In genomic region chr7:51317582-51317910, GRCh38 we compare ENCODE assay signal across 12 cellular contexts. TPM values are rescaled to one million over a fixed set of nuclear protein-coding genes. Genes with fewer than 3 reads are reported as not detected.
DNase-seq lines count a peak whose midpoint lies in the region; ATAC-seq, FAIRE-seq and TF ChIP-seq lines count a peak whose summit lies in the region.
"Had no signal": no experiment of that assay in that cellular context is flagged by ENCODE, and none has a peak within 500 bp of the region (broad histone marks: within the 10 kb centered on the region; RNA-seq: fewer than 3 reads in every experiment).

No MANE protein-coding gene starts in this region.

- H3K27me3 ChIP-seq in body of pancreas = no peaks in the 10 kb centered on the region
- H3K27me3 ChIP-seq in right lobe of liver = no peaks in the 10 kb centered on the region
- H3K27me3 ChIP-seq in stomach = peaks cover 0 to 25% (median 13%) of the 10 kb centered on the region in 3 donors

- TF ChIP-seq POLR2A in body of pancreas (IDR thresholded peaks at IDR 0.05) (no peak), right lobe of liver (IDR thresholded peaks at IDR 0.05) (no peak), stomach (IDR thresholded peaks at IDR 0.05) (no peak)

- FAIRE-seq in urothelium cell line (lab: Jason Lieb, UNC) = no peak

- H3K9me3 ChIP-seq in body of pancreas (no peaks in the 10 kb centered on the region), right lobe of liver (no peaks in the 10 kb centered on the region), stomach (no peaks in the 10 kb centered on the region)

- intact Hi-C loops in body of pancreas (cut with DNase I) = loop anchor here (10.0 kb wide), 1 partner anchor 47 kb away; no protein-coding TSS in a partner anchor
- intact Hi-C loops in right lobe of liver (cut with DNase I) = no loop called here
- intact Hi-C loops in stomach (cut with DNase I; ENCODE audit: low total_unique reads) = no loop called here

- no peak for TF ChIP-seq EP300 in stomach (IDR thresholded peaks at IDR 0.05)

- H3K4me3 Mint-ChIP-seq in activated T-cell treated with anti-CD3 and anti-CD28 coated beads, Interleukin-2, amount 50 U/mL, for 72 hours = peak overlapping the region; percentile 27 to 60

- H3K4me3 ChIP-seq in body of pancreas (peak overlapping the region in 1 of 2 donors; percentile 45), right lobe of liver (peak overlapping the region; percentile 56 to 86 (median 65)), stomach (peak overlapping the region; percentile 58 to 72 (median 64))

- WGBS in body of pancreas, 2 donors = 47 to 54% methylated on average over 7 to 8 of the region's 8 CpGs
- 22% methylated on average over 5 of the region's 8 CpGs for WGBS in right lobe of liver (ENCODE audit: insufficient coverage, low coverage, low lambda C conversion rate, missing lambda C conversion rate)
- WGBS in stomach, 5 donors = 38 to 66% (median 43%) methylated on average over 2 to 8 of the region's 8 CpGs

- H3K27ac ChIP-seq in body of pancreas = peak overlapping the region; percentile 76 to 96 (median 93)
- peak overlapping the region; percentile 58 to 82 (median 70) for H3K27ac ChIP-seq in right lobe of liver
- peak overlapping the region; percentile 86 to 94 (median 91) for H3K27ac ChIP-seq in stomach

- peaks cover 5% of the 10 kb centered on the region for H3K4me1 Mint-ChIP-seq in activated T-cell treated with anti-CD3 and anti-CD28 coated beads, Interleukin-2, amount 50 U/mL, for 72 hours (ENCODE audit: low read depth)

- H3K27ac Mint-ChIP-seq in activated T-cell treated with anti-CD3 and anti-CD28 coated beads, Interleukin-2, amount 50 U/mL, for 72 hours = no peak overlapping the region

- peaks cover 42% of the 10 kb centered on the region for H3K27me3 Mint-ChIP-seq in activated T-cell treated with anti-CD3 and anti-CD28 coated beads, Interleukin-2, amount 50 U/mL, for 72 hours (ENCODE audit: low read depth)

- no peaks in the 10 kb centered on the region for H3K9me3 Mint-ChIP-seq in activated T-cell treated with anti-CD3 and anti-CD28 coated beads, Interleukin-2, amount 50 U/mL, for 72 hours

- no peak for TF ChIP-seq CTCF in body of pancreas (IDR thresholded peaks at IDR 0.05)
- TF ChIP-seq CTCF in right lobe of liver (IDR thresholded peaks at IDR 0.05) = no peak
- no peak for TF ChIP-seq CTCF in stomach (IDR thresholded peaks at IDR 0.05)

- peaks cover 44% of the 10 kb centered on the region for H3K4me1 ChIP-seq in body of pancreas
- peaks cover 0 to 55% (median 17%) of the 10 kb centered on the region in 4 donors for H3K4me1 ChIP-seq in right lobe of liver
- H3K4me1 ChIP-seq in stomach = peaks cover 6 to 60% (median 31%) of the 10 kb centered on the region in 4 donors

- ATAC-seq in activated T-cell treated with anti-CD3 and anti-CD28 coated beads, Interleukin-2, amount 50 U/mL, for 72 hours (replicated peaks in 1 of 2) = no peak
- ATAC-seq in body of pancreas (no peak), right lobe of liver (no peak), GM21447 (IDR thresholded peaks at IDR 0.05; ENCODE audit: unreplicated experiment) (no peak)

- peaks cover 0 to 2% of the 10 kb centered on the region in 2 donors for H3K36me3 Mint-ChIP-seq in activated T-cell treated with anti-CD3 and anti-CD28 coated beads, Interleukin-2, amount 50 U/mL, for 72 hours (ENCODE audit: insufficient read depth in 2 of 2)

- H3K36me3 ChIP-seq in body of pancreas (replicated peaks in 1 of 2; ENCODE audit: insufficient read depth in 1 of 2, low read depth in 2 of 2) (no peaks in the 10 kb centered on the region), right lobe of liver (no peaks in the 10 kb centered on the region), stomach (no peaks in the 10 kb centered on the region)

- DNase-seq in activated T-cell treated with anti-CD3 and anti-CD28 coated beads, Interleukin-2, amount 50 U/mL, for 72 hours = no peak
- no peak for DNase-seq in activated T-cell treated with anti-CD3 and anti-CD28 coated beads, Interleukin-2, amount 50 U/mL, for 48 hours
- DNase-seq in body of pancreas (no peak), right lobe of liver (no peak), stomach (no peak), NCI-H1436 treated with DMSO at 0.1 percent for 48 hours (lab: John Stamatoyannopoulos, UW) (no peak), urothelium cell line (ENCODE audit: low spot score) (no peak)
- DNase-seq: DND-41, NCI-H2081 had no signal

RNA-seq across cellular contexts. Expression of gene COBL, which starts 0.9 kb away (rescaled TPM):
- total RNA-seq in activated T-cell treated with anti-CD3 and anti-CD28 coated beads, Interleukin-2, amount 50 U/mL, for 72 hours = not detected
- 10 to 100 TPM; 22.3 to 25.4 TPM for total RNA-seq in body of pancreas
- 10 to 100 TPM; 21.5 to 35.9 (median 24.6) TPM for total RNA-seq in right lobe of liver
- total RNA-seq in stomach = 10 to 100 TPM in 4 of 5 donors, 1 to 10 TPM in 1; 8.8 to 79.9 (median 33.3) TPM
- polyA plus RNA-seq in stomach = 10 to 100 TPM in 2 of 3 donors, 1 to 10 TPM in 1; 4.9 to 13.3 (median 12.6) TPM
- total RNA-seq: A673, lung microvascular endothelial cell had no signal

Comparison
In these comparisons a context has a peak if more than half of its experiments do, and no peak if none do; other contexts are left out.
1. RNA of gene COBL, which starts 0.9 kb away (total RNA-seq): 8.8 to 79.9 TPM in stomach, 22.3 to 25.4 TPM in body of pancreas and 21.5 to 35.9 TPM in right lobe of liver; not detected in activated T-cell treated with anti-CD3 and anti-CD28 coated beads, Interleukin-2, amount 50 U/mL, for 72 hours; every median in the first group is over 4 times any median in the second.
2. Peak in every context shown above with its lines, with median percentiles within 50 percentile points of each other: H3K27ac ChIP-seq.